8 cellular contexts compared by ENCODE assay signal in genomic region chr3:137792633-137793271, GRCh38. TPM values are rescaled to one million over a fixed set of nuclear protein-coding genes. Genes with fewer than 3 reads are reported as not detected.
DNase-seq lines count a peak whose midpoint lies in the region; TF ChIP-seq lines count a peak whose summit lies in the region.

No MANE protein-coding gene starts in this region.

- H3K27ac ChIP-seq in CD4-positive, alpha-beta memory T cell (ENCODE audit: low read depth, low read length) = no peak overlapping the region
- no peak overlapping the region for H3K27ac ChIP-seq in Peyer's patch

- no peaks in the 10 kb centered on the region for H3K9me3 Mint-ChIP-seq in activated CD4-positive, alpha-beta T cell treated with anti-CD3 and anti-CD28 coated beads, Interleukin-2, amount 10 ng/mL, durations not matched to agents 24 days and 14 days
- peaks cover 0 to 3% (median 0%) of the 10 kb centered on the region in 8 donors for H3K9me3 Mint-ChIP-seq in CD4-positive, alpha-beta memory T cell

- CTCF ChIA-PET in CD4-positive, alpha-beta memory T cell (lab: Charles Lee; ENCODE audit: partially characterized antibody) = no interaction called here

- H3K4me1 ChIP-seq in CD4-positive, alpha-beta memory T cell (ENCODE audit: insufficient read depth, low read length) = no peaks in the 10 kb centered on the region
- H3K4me1 ChIP-seq in Peyer's patch = no peaks in the 10 kb centered on the region

- peaks cover 4% of the 10 kb centered on the region for H3K27me3 Mint-ChIP-seq in activated CD4-positive, alpha-beta T cell treated with anti-CD3 and anti-CD28 coated beads, Interleukin-2, amount 10 ng/mL, durations not matched to agents 24 days and 14 days
- peaks cover 3 to 7% of the 10 kb centered on the region in 2 donors for H3K27me3 Mint-ChIP-seq in CD4-positive, alpha-beta memory T cell

- TF ChIP-seq POLR2A in Peyer's patch (IDR thresholded peaks at IDR 0.05) = no peak

- DNase-seq in activated CD4-positive, alpha-beta T cell treated with anti-CD3 and anti-CD28 coated beads for 48 hours = peak; percentile 15
- no peak for DNase-seq in activated CD4-positive, alpha-beta T cell treated with anti-CD3 and anti-CD28 coated beads, Interleukin-2, amount 10 ng/mL, durations not matched to agents 24 days and 14 days
- DNase-seq in NCI-H1105 treated with DMSO at 0.1 percent for 48 hours (lab: John Stamatoyannopoulos, UW) = peak; percentile 62
- DNase-seq in choroid plexus epithelial cell (ENCODE audit: low read depth) = peak; percentile 33
- peak; percentile 43 for DNase-seq in pons (ENCODE audit: low spot score)
- no peak for DNase-seq in CD4-positive, alpha-beta memory T cell
- DNase-seq in HuH-7.5 (ENCODE audit: low spot score) = no peak
- no peak for DNase-seq in Peyer's patch

- H3K4me3 ChIP-seq in choroid plexus epithelial cell (ENCODE audit: low read depth, low read length) (no peak overlapping the region), Peyer's patch (no peak overlapping the region)
- no peak overlapping the region for H3K4me3 ChIP-seq in CD4-positive, alpha-beta memory T cell (ENCODE audit: low read length in 2 of 2)

- H3K27ac Mint-ChIP-seq in activated CD4-positive, alpha-beta T cell treated with anti-CD3 and anti-CD28 coated beads, Interleukin-2, amount 10 ng/mL, durations not matched to agents 24 days and 14 days = no peak overlapping the region
- H3K27ac Mint-ChIP-seq in CD4-positive, alpha-beta memory T cell = no peak overlapping the region

- H3K36me3 ChIP-seq in CD4-positive, alpha-beta memory T cell (ENCODE audit: insufficient read depth, low read length) = no peaks in the 10 kb centered on the region
- no peaks in the 10 kb centered on the region for H3K36me3 ChIP-seq in Peyer's patch

- TF ChIP-seq CTCF in choroid plexus epithelial cell (conservative IDR thresholded peaks at IDR 0.05; ENCODE audit: low read depth, low read length) (peak; percentile 61), Peyer's patch (IDR thresholded peaks at IDR 0.05) (peak in 3 of 6 experiments; percentile 23 to 54 (median 28))

- no peaks in the 10 kb centered on the region for H3K9me3 ChIP-seq in CD4-positive, alpha-beta memory T cell (ENCODE audit: control insufficient read depth in 1 of 2, low read length in 2 of 2)
- H3K9me3 ChIP-seq in Peyer's patch = no peaks in the 10 kb centered on the region

- H3K27me3 ChIP-seq in CD4-positive, alpha-beta memory T cell (ENCODE audit: insufficient read depth, low read length) = no peaks in the 10 kb centered on the region
- H3K27me3 ChIP-seq in Peyer's patch = no peaks in the 10 kb centered on the region

- intact Hi-C loops in activated CD4-positive, alpha-beta T cell treated with anti-CD3 and anti-CD28 coated beads, Interleukin-2, amount 10 ng/mL, durations not matched to agents 24 days and 14 days (cut with micrococcal nuclease) = no loop called here
- intact Hi-C loops in CD4-positive, alpha-beta memory T cell (cut with micrococcal nuclease) = no loop called here

- POLR2A ChIA-PET in CD4-positive, alpha-beta memory T cell (lab: Charles Lee; ENCODE audit: partially characterized antibody) = no interaction called here

- H3K4me3 Mint-ChIP-seq in activated CD4-positive, alpha-beta T cell treated with anti-CD3 and anti-CD28 coated beads, Interleukin-2, amount 10 ng/mL, durations not matched to agents 24 days and 14 days = no peak overlapping the region
- no peak overlapping the region for H3K4me3 Mint-ChIP-seq in CD4-positive, alpha-beta memory T cell

- no peaks in the 10 kb centered on the region for H3K4me1 Mint-ChIP-seq in activated CD4-positive, alpha-beta T cell treated with anti-CD3 and anti-CD28 coated beads, Interleukin-2, amount 10 ng/mL, durations not matched to agents 24 days and 14 days
- H3K4me1 Mint-ChIP-seq in CD4-positive, alpha-beta memory T cell = no peaks in the 10 kb centered on the region

- no peaks in the 10 kb centered on the region for H3K36me3 Mint-ChIP-seq in activated CD4-positive, alpha-beta T cell treated with anti-CD3 and anti-CD28 coated beads, Interleukin-2, amount 10 ng/mL, durations not matched to agents 24 days and 14 days (ENCODE audit: low read depth)
- H3K36me3 Mint-ChIP-seq in CD4-positive, alpha-beta memory T cell = no peaks in the 10 kb centered on the region

RNA-seq across cellular contexts. Expression of gene SOX14, which starts 28.6 kb away (rescaled TPM):
- not detected in 2 replicates for total RNA-seq in activated CD4-positive, alpha-beta T cell treated with anti-CD3 and anti-CD28 coated beads, Interleukin-2, amount 10 ng/mL, durations not matched to agents 24 days and 14 days
- not detected for total RNA-seq in CD4-positive, alpha-beta memory T cell
- not detected for polyA plus RNA-seq in CD4-positive, alpha-beta memory T cell
- not detected for total RNA-seq in Peyer's patch

Comparison
In these comparisons a context has a peak if more than half of its experiments do, and no peak if none do; other contexts are left out.
1. DNase-seq: peak in activated CD4-positive, alpha-beta T cell treated with anti-CD3 and anti-CD28 coated beads for 48 hours (single experiment), NCI-H1105 treated with DMSO at 0.1 percent for 48 hours (single experiment), choroid plexus epithelial cell (single experiment) and pons (single experiment); none in activated CD4-positive, alpha-beta T cell treated with anti-CD3 and anti-CD28 coated beads, Interleukin-2, amount 10 ng/mL, durations not matched to agents 24 days and 14 days (single experiment), CD4-positive, alpha-beta memory T cell (0 of 5), HuH-7.5 (single experiment) and Peyer's patch (0 of 3).